Comparison of ENCODE assay signal across 7 cellular contexts in the genomic region with DNA sequence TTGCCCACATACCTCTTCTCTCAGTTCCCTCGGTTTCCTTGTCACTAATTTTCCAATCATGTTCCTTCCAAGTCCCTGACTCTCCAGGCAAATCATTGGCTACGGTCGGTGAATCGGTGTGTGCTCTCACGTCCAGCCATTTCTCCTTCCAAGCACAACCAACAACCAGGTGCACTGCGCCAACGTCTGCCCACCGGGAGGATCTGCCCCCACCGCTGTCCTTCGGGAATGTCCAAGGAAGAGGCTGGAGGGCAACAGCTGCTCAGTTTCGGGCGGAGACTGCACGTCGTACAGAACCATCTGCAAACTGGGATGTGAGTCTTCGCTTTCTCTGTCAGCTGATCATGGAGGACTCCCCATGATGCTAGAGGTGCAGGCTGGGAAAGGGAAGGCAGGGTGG.
"Had no signal": no experiment of that assay in that cellular context is flagged by ENCODE, and none has a peak within 500 bp of the region (broad histone marks: within the 10 kb centered on the region; RNA-seq: fewer than 3 reads in every experiment).

No MANE protein-coding gene starts in this region.

- H3K27ac Mint-ChIP-seq: H9 had no signal

- H3K9me3 Mint-ChIP-seq: H9 had no signal

- FAIRE-seq: H54, K562 had no signal

- H3K27ac ChIP-seq: GM23248 had no signal

- H3K4me3 Mint-ChIP-seq: H9 had no signal

- ATAC-seq: K562 had no signal

- H3K4me3 ChIP-seq: GM23248, K562 had no signal

- H3K9ac ChIP-seq: GM23248 had no signal

- DNase-seq: GM23248, GOT3, H9, HCEC 1CT, IMR-90 had no signal

- H3K4me1 Mint-ChIP-seq: H9 had no signal
